Comparison of ENCODE assay signal across 2 cellular contexts in the genomic region with DNA sequence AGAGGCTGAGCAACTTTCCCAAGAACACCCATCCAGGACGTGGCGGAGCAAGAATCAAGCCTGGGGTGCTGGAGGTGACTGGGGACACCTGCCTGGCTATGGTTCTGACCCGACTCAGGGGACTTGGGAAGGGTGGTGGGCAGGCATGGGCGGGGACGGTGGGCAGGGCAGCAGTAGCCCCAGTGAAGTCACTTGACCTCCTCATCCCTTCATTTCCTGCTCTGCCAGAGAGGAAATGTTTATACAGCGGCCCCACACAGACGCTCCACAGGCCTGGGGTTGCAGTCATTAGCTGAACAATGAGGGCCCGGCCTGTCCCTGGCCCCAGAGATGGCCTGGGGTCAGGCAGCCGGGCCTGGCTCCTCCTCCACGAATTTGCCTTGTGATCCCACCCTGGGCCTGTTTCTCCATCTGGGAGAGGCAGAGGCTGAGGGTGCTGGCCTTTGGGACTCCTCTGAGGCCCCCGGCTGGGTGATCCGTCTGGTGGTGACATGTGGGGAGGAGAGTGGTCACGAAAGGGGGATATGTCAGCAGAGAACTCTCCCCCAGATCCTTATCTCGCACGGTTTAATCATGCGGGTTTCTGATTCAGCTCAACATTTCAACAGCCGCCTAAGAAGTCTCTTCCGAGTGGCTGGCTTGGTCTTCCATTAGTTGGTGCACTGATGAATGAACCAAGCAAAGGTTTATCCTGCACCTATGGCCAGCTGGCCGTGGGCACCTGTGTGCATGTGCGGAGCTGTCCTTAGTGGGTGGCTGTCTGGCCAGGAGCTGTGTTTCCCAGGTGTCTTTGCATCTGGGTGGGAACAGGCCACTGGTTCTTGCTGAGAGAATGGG.
TF ChIP-seq lines count a peak whose summit lies in the region.

No MANE protein-coding gene starts in this region.

TF ChIP-seq in IMR-90, 13 proteins besides CTCF, POLR2A, EP300 and RAD21:
- TF ChIP-seq MXI1 (IDR thresholded peaks at IDR 0.05; ENCODE audit: borderline replicate concordance, low read depth, low read length) (no peak), BHLHE40 (IDR thresholded peaks at IDR 0.05; ENCODE audit: low read depth, low read length) (no peak), MAZ (IDR thresholded peaks at IDR 0.05; ENCODE audit: borderline replicate concordance, low read depth, low read length) (peak; percentile 29; the same call in 1 of the 2 replicates), CHD1 (IDR thresholded peaks at IDR 0.05; ENCODE audit: low read depth, low read length) (no peak), NFE2L2 (IDR thresholded peaks at IDR 0.05; ENCODE audit: low read depth, low read length) (no peak)

TF ChIP-seq in H1, 55 proteins besides CTCF, POLR2A, EP300 and RAD21:
- no peak for TF ChIP-seq RFX5 (IDR thresholded peaks at IDR 0.05; ENCODE audit: borderline replicate concordance, low read depth, low read length)
- TF ChIP-seq NANOG (IDR thresholded peaks at IDR 0.05; ENCODE audit: insufficient read depth, low read depth, low read length, poor library complexity, severe bottlenecking), result peak; percentile 87
- no peak for TF ChIP-seq CTBP2 (IDR thresholded peaks at IDR 0.05; ENCODE audit: borderline replicate concordance, insufficient read depth, insufficient read length, low read length)
- peak; percentile 42; the same call in 1 of the 2 replicates for TF ChIP-seq TBP (IDR thresholded peaks at IDR 0.05; ENCODE audit: low read depth, low read length)
- no peak for TF ChIP-seq SUZ12 (IDR thresholded peaks at IDR 0.05; ENCODE audit: low read length)
- no peak for TF ChIP-seq SIN3A (conservative IDR thresholded peaks at IDR 0.05 in 1 of 2, IDR thresholded peaks at IDR 0.05 in 1 of 2; ENCODE audit: low read depth in 1 of 2, low read length in 2 of 2)
- TF ChIP-seq KDM1A (IDR thresholded peaks at IDR 0.05; ENCODE audit: borderline replicate concordance, low read length), result no peak
- TF ChIP-seq, protein P1, sequence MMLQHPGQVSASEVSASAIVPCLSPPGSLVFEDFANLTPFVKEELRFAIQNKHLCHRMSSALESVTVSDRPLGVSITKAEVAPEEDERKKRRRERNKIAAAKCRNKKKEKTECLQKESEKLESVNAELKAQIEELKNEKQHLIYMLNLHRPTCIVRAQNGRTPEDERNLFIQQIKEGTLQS (IDR thresholded peaks at IDR 0.05; ENCODE audit: insufficient read depth, low read depth, low read length), result no peak
- no peak for TF ChIP-seq SP2 (IDR thresholded peaks at IDR 0.05; ENCODE audit: low read length)
- TF ChIP-seq SIRT6 (IDR thresholded peaks at IDR 0.05; ENCODE audit: low read length), result no peak
- TF ChIP-seq ZNF274 (IDR thresholded peaks at IDR 0.05; ENCODE audit: borderline replicate concordance, extremely low read depth, low read length), result no peak
- TF ChIP-seq, protein P2, sequence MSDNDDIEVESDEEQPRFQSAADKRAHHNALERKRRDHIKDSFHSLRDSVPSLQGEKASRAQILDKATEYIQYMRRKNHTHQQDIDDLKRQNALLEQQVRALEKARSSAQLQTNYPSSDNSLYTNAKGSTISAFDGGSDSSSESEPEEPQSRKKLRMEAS (IDR thresholded peaks at IDR 0.05), result no peak
- 0 out of 4 replicates have a peak, but pooled peaks of 1 of the 2 experiments have one; percentile 44 for TF ChIP-seq HDAC2 (IDR thresholded peaks at IDR 0.05; ENCODE audit: borderline replicate concordance in 1 of 2, low read depth in 2 of 2, low read length in 2 of 2)
- no peak for TF ChIP-seq PHF8 (conservative IDR thresholded peaks at IDR 0.05; ENCODE audit: low read depth, low read length)
- no peak for TF ChIP-seq EZH2 (IDR thresholded peaks at IDR 0.05; ENCODE audit: low read depth, low read length, severe bottlenecking)
- no peak for TF ChIP-seq CBX5 (IDR thresholded peaks at IDR 0.05; ENCODE audit: low read depth, low read length)
- TF ChIP-seq CHD1 (IDR thresholded peaks at IDR 0.05; ENCODE audit: low read depth, low read length), result no peak
- TF ChIP-seq CREB1 (IDR thresholded peaks at IDR 0.05), result no peak
- no peak for TF ChIP-seq TEAD4 (IDR thresholded peaks at IDR 0.05; ENCODE audit: low read depth, low read length)
- TF ChIP-seq RBBP5 (IDR thresholded peaks at IDR 0.05; ENCODE audit: borderline replicate concordance, low read depth, low read length), result no peak
- TF ChIP-seq CBX8 (IDR thresholded peaks at IDR 0.05; ENCODE audit: borderline replicate concordance, low read depth, low read length), result no peak
- TF ChIP-seq EGR1 (IDR thresholded peaks at IDR 0.05; ENCODE audit: borderline replicate concordance, low read depth, low read length), result no peak
- no peak for TF ChIP-seq TAF7 (optimal IDR thresholded peaks at IDR 0.05; ENCODE audit: borderline replicate concordance, low read depth, low read length)
- TF ChIP-seq RNF2 (IDR thresholded peaks at IDR 0.05; ENCODE audit: borderline replicate concordance, low read depth, low read length, missing control alignments, poor library complexity, severe bottlenecking), result no peak
- TF ChIP-seq, protein P3, sequence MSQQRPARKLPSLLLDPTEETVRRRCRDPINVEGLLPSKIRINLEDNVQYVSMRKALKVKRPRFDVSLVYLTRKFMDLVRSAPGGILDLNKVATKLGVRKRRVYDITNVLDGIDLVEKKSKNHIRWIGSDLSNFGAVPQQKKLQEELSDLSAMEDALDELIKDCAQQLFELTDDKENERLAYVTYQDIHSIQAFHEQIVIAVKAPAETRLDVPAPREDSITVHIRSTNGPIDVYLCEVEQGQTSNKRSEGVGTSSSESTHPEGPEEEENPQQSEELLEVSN (IDR thresholded peaks at IDR 0.05), result no peak
- no peak for TF ChIP-seq FOSL1 (IDR thresholded peaks at IDR 0.05; ENCODE audit: insufficient read depth, low read depth, low read length)
- no peak for TF ChIP-seq CEBPB (IDR thresholded peaks at IDR 0.05; ENCODE audit: low read depth, low read length)
- no peak for TF ChIP-seq CHD2 (IDR thresholded peaks at IDR 0.05; ENCODE audit: low read length)
- no peak for TF ChIP-seq BACH1 (IDR thresholded peaks at IDR 0.05; ENCODE audit: low read length)
- TF ChIP-seq TCF12 (IDR thresholded peaks at IDR 0.05; ENCODE audit: low read depth, low read length), result peak; percentile 34; the same call in 1 of the 2 replicates
- no peak for TF ChIP-seq GTF2F1 (IDR thresholded peaks at IDR 0.05; ENCODE audit: borderline replicate concordance, low read depth, low read length)
- no peak for TF ChIP-seq POLR2AphosphoS5 (IDR thresholded peaks at IDR 0.05; ENCODE audit: low read depth, low read length)
- TF ChIP-seq GABPA (IDR thresholded peaks at IDR 0.05; ENCODE audit: borderline replicate concordance, insufficient read depth, low read length), result 0 out of 2 replicates have a peak, but pooled peaks have one; percentile 25
- TF ChIP-seq RXRA (IDR thresholded peaks at IDR 0.05; ENCODE audit: insufficient read depth, low read depth, low read length), result no peak
